In the genomic region with DNA sequence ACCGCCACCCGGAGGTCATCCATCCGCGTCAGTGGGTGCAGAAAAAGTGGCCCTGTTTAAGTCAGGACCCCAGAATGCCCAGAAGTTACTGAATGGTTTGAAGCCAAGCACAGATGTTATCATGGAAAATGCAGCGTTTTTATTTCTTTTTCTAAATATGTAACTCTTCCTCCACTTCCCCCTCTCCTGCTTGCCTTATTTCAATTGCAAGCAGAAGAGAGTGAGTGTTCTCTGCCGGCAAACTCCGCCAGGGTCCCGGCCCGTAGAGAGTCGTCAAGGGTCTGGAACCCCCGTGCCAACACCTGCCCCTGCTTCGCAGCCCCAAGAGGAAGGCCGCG, we compare ENCODE assay signal across 1 cellular context.
TF ChIP-seq lines count a peak whose summit lies in the region.

No MANE protein-coding gene starts in this region.

TF ChIP-seq in GM23338, 12 proteins besides CTCF, POLR2A, EP300 and RAD21 (continued from another document):
- TF ChIP-seq, protein P1, sequence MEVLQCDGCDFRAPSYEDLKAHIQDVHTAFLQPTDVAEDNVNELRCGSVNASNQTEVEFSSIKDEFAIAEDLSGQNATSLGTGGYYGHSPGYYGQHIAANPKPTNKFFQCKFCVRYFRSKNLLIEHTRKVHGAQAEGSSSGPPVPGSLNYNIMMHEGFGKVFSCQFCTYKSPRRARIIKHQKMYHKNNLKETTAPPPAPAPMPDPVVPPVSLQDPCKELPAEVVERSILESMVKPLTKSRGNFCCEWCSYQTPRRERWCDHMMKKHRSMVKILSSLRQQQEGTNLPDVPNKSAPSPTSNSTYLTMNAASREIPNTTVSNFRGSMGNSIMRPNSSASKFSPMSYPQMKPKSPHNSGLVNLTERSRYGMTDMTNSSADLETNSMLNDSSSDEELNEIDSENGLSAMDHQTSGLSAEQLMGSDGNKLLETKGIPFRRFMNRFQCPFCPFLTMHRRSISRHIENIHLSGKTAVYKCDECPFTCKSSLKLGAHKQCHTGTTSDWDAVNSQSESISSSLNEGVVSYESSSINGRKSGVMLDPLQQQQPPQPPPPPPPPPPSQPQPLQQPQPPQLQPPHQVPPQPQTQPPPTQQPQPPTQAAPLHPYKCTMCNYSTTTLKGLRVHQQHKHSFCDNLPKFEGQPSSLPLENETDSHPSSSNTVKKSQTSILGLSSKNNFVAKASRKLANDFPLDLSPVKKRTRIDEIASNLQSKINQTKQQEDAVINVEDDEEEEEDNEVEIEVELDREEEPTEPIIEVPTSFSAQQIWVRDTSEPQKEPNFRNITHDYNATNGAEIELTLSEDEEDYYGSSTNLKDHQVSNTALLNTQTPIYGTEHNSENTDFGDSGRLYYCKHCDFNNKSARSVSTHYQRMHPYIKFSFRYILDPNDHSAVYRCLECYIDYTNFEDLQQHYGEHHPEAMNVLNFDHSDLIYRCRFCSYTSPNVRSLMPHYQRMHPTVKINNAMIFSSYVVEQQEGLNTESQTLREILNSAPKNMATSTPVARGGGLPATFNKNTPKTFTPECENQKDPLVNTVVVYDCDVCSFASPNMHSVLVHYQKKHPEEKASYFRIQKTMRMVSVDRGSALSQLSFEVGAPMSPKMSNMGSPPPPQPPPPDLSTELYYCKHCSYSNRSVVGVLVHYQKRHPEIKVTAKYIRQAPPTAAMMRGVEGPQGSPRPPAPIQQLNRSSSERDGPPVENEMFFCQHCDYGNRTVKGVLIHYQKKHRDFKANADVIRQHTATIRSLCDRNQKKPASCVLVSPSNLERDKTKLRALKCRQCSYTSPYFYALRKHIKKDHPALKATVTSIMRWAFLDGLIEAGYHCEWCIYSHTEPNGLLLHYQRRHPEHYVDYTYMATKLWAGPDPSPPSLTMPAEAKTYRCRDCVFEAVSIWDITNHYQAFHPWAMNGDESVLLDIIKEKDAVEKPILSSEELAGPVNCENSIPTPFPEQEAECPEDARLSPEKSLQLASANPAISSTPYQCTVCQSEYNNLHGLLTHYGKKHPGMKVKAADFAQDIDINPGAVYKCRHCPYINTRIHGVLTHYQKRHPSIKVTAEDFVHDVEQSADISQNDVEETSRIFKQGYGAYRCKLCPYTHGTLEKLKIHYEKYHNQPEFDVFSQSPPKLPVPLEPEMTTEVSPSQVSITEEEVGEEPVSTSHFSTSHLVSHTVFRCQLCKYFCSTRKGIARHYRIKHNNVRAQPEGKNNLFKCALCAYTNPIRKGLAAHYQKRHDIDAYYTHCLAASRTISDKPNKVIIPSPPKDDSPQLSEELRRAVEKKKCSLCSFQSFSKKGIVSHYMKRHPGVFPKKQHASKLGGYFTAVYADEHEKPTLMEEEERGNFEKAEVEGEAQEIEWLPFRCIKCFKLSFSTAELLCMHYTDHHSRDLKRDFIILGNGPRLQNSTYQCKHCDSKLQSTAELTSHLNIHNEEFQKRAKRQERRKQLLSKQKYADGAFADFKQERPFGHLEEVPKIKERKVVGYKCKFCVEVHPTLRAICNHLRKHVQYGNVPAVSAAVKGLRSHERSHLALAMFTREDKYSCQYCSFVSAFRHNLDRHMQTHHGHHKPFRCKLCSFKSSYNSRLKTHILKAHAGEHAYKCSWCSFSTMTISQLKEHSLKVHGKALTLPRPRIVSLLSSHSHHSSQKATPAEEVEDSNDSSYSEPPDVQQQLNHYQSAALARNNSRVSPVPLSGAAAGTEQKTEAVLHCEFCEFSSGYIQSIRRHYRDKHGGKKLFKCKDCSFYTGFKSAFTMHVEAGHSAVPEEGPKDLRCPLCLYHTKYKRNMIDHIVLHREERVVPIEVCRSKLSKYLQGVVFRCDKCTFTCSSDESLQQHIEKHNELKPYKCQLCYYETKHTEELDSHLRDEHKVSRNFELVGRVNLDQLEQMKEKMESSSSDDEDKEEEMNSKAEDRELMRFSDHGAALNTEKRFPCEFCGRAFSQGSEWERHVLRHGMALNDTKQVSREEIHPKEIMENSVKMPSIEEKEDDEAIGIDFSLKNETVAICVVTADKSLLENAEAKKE (CRISPR knock-in tag; IDR thresholded peaks at IDR 0.05): no peak
